15 cellular contexts compared by ENCODE assay signal in the genomic region with DNA sequence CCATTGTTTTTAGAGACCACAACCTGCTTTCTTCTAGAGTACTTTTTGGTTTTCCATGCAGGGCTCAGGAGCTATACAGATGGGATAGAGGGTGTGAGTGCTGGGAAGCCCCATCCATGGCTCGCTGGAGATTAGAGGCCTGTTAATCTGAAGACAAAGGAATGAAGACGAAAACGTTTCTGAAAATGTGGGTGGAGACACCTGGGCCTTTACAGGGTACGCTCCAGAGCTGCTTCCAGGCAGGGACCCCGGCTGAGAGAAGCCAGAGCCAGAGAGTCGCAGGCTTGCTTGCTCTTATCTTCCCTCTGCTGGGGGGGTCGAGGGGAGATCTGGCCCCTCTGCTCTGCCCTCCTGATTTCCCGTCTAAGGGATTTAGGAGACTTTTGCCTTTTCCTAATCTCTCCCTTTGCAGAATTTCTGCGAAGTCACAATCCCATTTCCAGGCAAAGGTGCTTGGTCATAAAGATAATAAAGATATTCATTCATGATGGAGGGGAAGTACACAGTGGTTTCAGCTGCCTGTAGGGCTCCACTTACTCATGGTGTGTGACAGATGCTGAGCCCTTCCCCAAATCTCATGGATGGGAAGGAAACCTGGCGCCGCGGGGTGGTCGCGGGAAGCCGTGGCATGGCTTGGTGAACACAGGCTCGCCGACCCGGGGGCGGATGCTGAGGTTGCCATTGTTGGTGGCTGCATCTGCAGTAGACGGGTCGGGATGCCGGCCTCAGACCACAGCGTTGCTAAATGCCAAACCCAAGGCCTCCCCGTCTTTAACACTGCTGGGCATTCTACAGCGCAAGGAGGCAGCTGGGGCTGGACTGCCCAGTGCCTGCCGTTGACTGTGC. TPM values are rescaled to one million over a fixed set of nuclear protein-coding genes. Genes with fewer than 3 reads are reported as not detected.
DNase-seq lines count a peak whose midpoint lies in the region; ATAC-seq and TF ChIP-seq lines count a peak whose summit lies in the region.
"Had no signal": no experiment of that assay in that cellular context is flagged by ENCODE, and none has a peak within 500 bp of the region (broad histone marks: within the 10 kb centered on the region; RNA-seq: fewer than 3 reads in every experiment).

No MANE protein-coding gene starts in this region.

- TF ChIP-seq CTCF in hepatocyte (IDR thresholded peaks at IDR 0.05; ENCODE audit: poor library complexity) = no peak

- H3K9me3 Mint-ChIP-seq in activated CD4-positive, alpha-beta T cell treated with anti-CD3 and anti-CD28 coated beads for 36 hours (ENCODE audit: low read depth) = no peaks in the 10 kb centered on the region
- H3K9me3 Mint-ChIP-seq in stimulated activated effector memory CD8-positive, alpha-beta T cell treated with anti-CD3 and anti-CD28 coated beads, Interleukin-12 subunit alpha, Interleukin-12 subunit beta, amount 100 ng/mL, for 72 hours = no peaks in the 10 kb centered on the region

- peak overlapping the region; percentile 69 for H3K27ac Mint-ChIP-seq in activated CD4-positive, alpha-beta T cell treated with anti-CD3 and anti-CD28 coated beads for 36 hours
- H3K27ac Mint-ChIP-seq in stimulated activated effector memory CD8-positive, alpha-beta T cell treated with anti-CD3 and anti-CD28 coated beads, Interleukin-12 subunit alpha, Interleukin-12 subunit beta, amount 100 ng/mL, for 72 hours = peak overlapping the region; percentile 77

- H3K4me3 Mint-ChIP-seq in activated CD4-positive, alpha-beta T cell treated with anti-CD3 and anti-CD28 coated beads for 36 hours = peak overlapping the region; percentile 5
- H3K4me3 Mint-ChIP-seq in stimulated activated effector memory CD8-positive, alpha-beta T cell treated with anti-CD3 and anti-CD28 coated beads, Interleukin-12 subunit alpha, Interleukin-12 subunit beta, amount 100 ng/mL, for 72 hours = peak overlapping the region; percentile 51

- H3K79me2 ChIP-seq in hepatocyte = peaks cover 1% of the 10 kb centered on the region

- peaks cover 1% of the 10 kb centered on the region for H4K20me1 ChIP-seq in hepatocyte (ENCODE audit: insufficient read depth, poor library complexity, severe bottlenecking)

- POLR2A ChIA-PET in activated CD4-positive, alpha-beta T cell treated with anti-CD3 and anti-CD28 coated beads for 36 hours (lab: Charles Lee) = interaction anchor here (1.0 to 2.1 kb wide), 2 partner anchors 8 to 20 kb away, joined by 4 to 5 read pairs; no protein-coding TSS in a partner anchor

- no peaks in the 10 kb centered on the region for H3K9me3 ChIP-seq in SJSA1 (replicated peaks)
- no peaks in the 10 kb centered on the region for H3K9me3 ChIP-seq in hepatocyte (ENCODE audit: low read depth)
- H3K9me3 ChIP-seq: Peyer's patch, psoas muscle had no signal

- H3K27ac ChIP-seq in SJSA1 = peak overlapping the region; percentile 73
- H3K27ac ChIP-seq in hepatocyte = peak overlapping the region; percentile 96
- H3K27ac ChIP-seq: brain microvascular endothelial cell, psoas muscle had no signal

- H3K4me3 ChIP-seq in SJSA1 = no peak overlapping the region
- no peak overlapping the region for H3K4me3 ChIP-seq in hepatocyte
- H3K4me3 ChIP-seq: Peyer's patch, psoas muscle had no signal

- peak; percentile 11 for ATAC-seq in activated CD4-positive, alpha-beta T cell treated with anti-CD3 and anti-CD28 coated beads for 36 hours
- ATAC-seq in stimulated activated effector memory CD8-positive, alpha-beta T cell treated with anti-CD3 and anti-CD28 coated beads, Interleukin-12 subunit alpha, Interleukin-12 subunit beta, amount 100 ng/mL, for 72 hours = peak; percentile 37
- ATAC-seq in GM18517 (IDR thresholded peaks at IDR 0.05; ENCODE audit: unreplicated experiment) = no peak
- no peak for ATAC-seq in GM18868 (IDR thresholded peaks at IDR 0.05; ENCODE audit: unreplicated experiment)
- ATAC-seq: psoas muscle had no signal

- H3K9me2 ChIP-seq in hepatocyte (replicated peaks; ENCODE audit: insufficient read depth) = no peaks in the 10 kb centered on the region

- H3K36me3 Mint-ChIP-seq in activated CD4-positive, alpha-beta T cell treated with anti-CD3 and anti-CD28 coated beads for 36 hours (ENCODE audit: low read depth) = peaks cover under 1% of the 10 kb centered on the region
- H3K36me3 Mint-ChIP-seq in stimulated activated effector memory CD8-positive, alpha-beta T cell treated with anti-CD3 and anti-CD28 coated beads, Interleukin-12 subunit alpha, Interleukin-12 subunit beta, amount 100 ng/mL, for 72 hours = peaks cover 3% of the 10 kb centered on the region

- H3K27me3 ChIP-seq in SJSA1 (replicated peaks) (no peaks in the 10 kb centered on the region), hepatocyte (no peaks in the 10 kb centered on the region)
- H3K27me3 ChIP-seq: brain microvascular endothelial cell, Peyer's patch had no signal

- no peak overlapping the region for H2AFZ ChIP-seq in hepatocyte

- H3K4me2 ChIP-seq in hepatocyte = peak overlapping the region; percentile 68

- H3K27me3 Mint-ChIP-seq in activated CD4-positive, alpha-beta T cell treated with anti-CD3 and anti-CD28 coated beads for 36 hours = peaks cover 3% of the 10 kb centered on the region

- peaks cover 32% of the 10 kb centered on the region for H3K4me1 Mint-ChIP-seq in activated CD4-positive, alpha-beta T cell treated with anti-CD3 and anti-CD28 coated beads for 36 hours
- H3K4me1 Mint-ChIP-seq in stimulated activated effector memory CD8-positive, alpha-beta T cell treated with anti-CD3 and anti-CD28 coated beads, Interleukin-12 subunit alpha, Interleukin-12 subunit beta, amount 100 ng/mL, for 72 hours = peaks cover 28% of the 10 kb centered on the region

- H3K4me1 ChIP-seq in SJSA1 (replicated peaks) (peaks cover 43% of the 10 kb centered on the region), hepatocyte (ENCODE audit: insufficient read depth) (peaks cover 36% of the 10 kb centered on the region)
- H3K4me1 ChIP-seq: psoas muscle had no signal

- WGBS in hepatocyte (ENCODE audit: low lambda C conversion rate, missing lambda C conversion rate) = 48% methylated on average over 26 of the region's 26 CpGs

- H3K36me3 ChIP-seq in SJSA1 (peaks cover 3% of the 10 kb centered on the region), hepatocyte (replicated peaks; ENCODE audit: insufficient read depth, low read depth) (no peaks in the 10 kb centered on the region)
- H3K36me3 ChIP-seq: brain microvascular endothelial cell, Peyer's patch had no signal

- CTCF ChIA-PET in activated CD4-positive, alpha-beta T cell treated with anti-CD3 and anti-CD28 coated beads for 36 hours (lab: Charles Lee) = interaction anchor here (0.6 to 5.7 kb wide), 7 partner anchors 10 to 423 kb away, joined by 3 to 63 read pairs (median 4); no protein-coding TSS in a partner anchor

- intact Hi-C loops in activated CD4-positive, alpha-beta T cell treated with anti-CD3 and anti-CD28 coated beads for 36 hours (cut with DNase I, micrococcal nuclease) = no loop called here

- peak; percentile 69 for DNase-seq in activated CD4-positive, alpha-beta T cell treated with anti-CD3 and anti-CD28 coated beads for 36 hours
- DNase-seq in activated CD4-positive, alpha-beta T cell treated with anti-CD3 and anti-CD28 coated beads for 1 hour = no peak
- DNase-seq in SJSA1 (ENCODE audit: low read depth in 1 of 2, low spot score in 2 of 2) (peak; percentile 62 to 72), hepatocyte (ENCODE audit: low spot score) (no peak), DMS79 (lab: John Stamatoyannopoulos, UW) (no peak)
- DNase-seq in stimulated activated effector memory CD8-positive, alpha-beta T cell treated with anti-CD3 and anti-CD28 coated beads, Interleukin-12 subunit alpha, Interleukin-12 subunit beta, amount 100 ng/mL, for 72 hours (ENCODE audit: low spot score in 2 of 2) = peak in 1 of 2 donors; percentile 78
- DNase-seq: 8988T; activated CD4-positive, CD25-positive, alpha-beta regulatory T cell; brain microvascular endothelial cell; DMS53; NCI-H1930; Peyer's patch had no signal

RNA-seq across cellular contexts. Expression of gene SOCS3, which starts 4.8 kb away (rescaled TPM):
- 100 to 1,000 TPM; 150 to 162 TPM for total RNA-seq in activated CD4-positive, alpha-beta T cell treated with anti-CD3 and anti-CD28 coated beads for 36 hours
- 44.7 and 71.9 TPM in 2 replicates for total RNA-seq in SJSA1 (2014; rRNA removed; shearing (Covaris generic))
- 130 and 172 TPM in 2 replicates for total RNA-seq in hepatocyte
- polyA plus RNA-seq in hepatocyte = 181 and 246 TPM in 2 replicates

RNA-seq across cellular contexts. Expression of gene PGS1, which starts 13.8 kb away (rescaled TPM):
- total RNA-seq in activated CD4-positive, alpha-beta T cell treated with anti-CD3 and anti-CD28 coated beads for 36 hours = 10 to 100 TPM; 73.3 to 75.0 TPM
- 43.6 and 64.1 TPM in 2 replicates for total RNA-seq in SJSA1 (2014; rRNA removed; shearing (Covaris generic))
- total RNA-seq in hepatocyte = 30.4 and 36.0 TPM in 2 replicates
- polyA plus RNA-seq in hepatocyte = 42.5 and 52.2 TPM in 2 replicates

Comparison
In these comparisons a context has a peak if more than half of its experiments do, and no peak if none do; other contexts are left out.
1. DNase-seq: peak in activated CD4-positive, alpha-beta T cell treated with anti-CD3 and anti-CD28 coated beads for 36 hours (single experiment) and SJSA1 (2 of 2); none in activated CD4-positive, alpha-beta T cell treated with anti-CD3 and anti-CD28 coated beads for 1 hour (single experiment), hepatocyte (single experiment) and DMS79 (single experiment).
2. ATAC-seq: peak in activated CD4-positive, alpha-beta T cell treated with anti-CD3 and anti-CD28 coated beads for 36 hours (single experiment) and stimulated activated effector memory CD8-positive, alpha-beta T cell treated with anti-CD3 and anti-CD28 coated beads, Interleukin-12 subunit alpha, Interleukin-12 subunit beta, amount 100 ng/mL, for 72 hours (single experiment); none in GM18517 (single experiment) and GM18868 (single experiment).